ENCODE assay signal across 17 cellular contexts in the genomic region with DNA sequence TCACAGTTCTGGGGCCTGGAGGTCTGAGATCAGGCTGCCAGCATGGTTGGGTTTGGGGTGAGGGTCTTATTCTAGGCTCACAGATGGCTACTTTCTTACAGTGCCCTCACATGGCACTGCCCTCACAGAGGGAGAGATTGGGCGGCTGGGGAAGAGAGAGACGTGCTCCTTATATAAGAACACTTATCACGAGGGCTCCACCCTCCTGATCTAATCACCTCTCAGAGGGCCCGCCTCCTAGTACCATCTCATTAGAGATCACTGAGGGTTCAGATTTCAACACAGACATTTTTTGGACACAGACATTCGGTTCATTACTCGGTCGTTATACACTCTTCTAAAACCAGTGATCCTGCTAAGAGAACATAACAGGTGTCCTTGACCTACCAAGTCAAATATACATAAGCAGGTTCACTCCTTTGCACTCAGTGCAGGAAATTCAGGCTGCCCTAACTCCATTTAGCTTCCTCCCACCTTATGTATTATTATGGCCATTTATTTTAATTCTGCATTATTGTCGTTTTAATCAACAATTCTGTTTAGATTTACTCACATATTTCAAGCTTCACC.
A peak's percentile ranks its signal among the peaks of the same experiment; 100 is the strongest.
DNase-seq lines count a peak whose midpoint lies in the region; ATAC-seq and TF ChIP-seq lines count a peak whose summit lies in the region.
"Had no signal": no experiment of that assay in that cellular context is flagged by ENCODE, and none has a peak within 500 bp of the region (broad histone marks: within the 10 kb centered on the region; RNA-seq: fewer than 3 reads in every experiment).

No MANE protein-coding gene starts in this region.

- H3K27me3 ChIP-seq in lung (ENCODE audit: control insufficient read depth, insufficient read depth), result no peaks in the 10 kb centered on the region

- peaks cover 0 to 3% of the 10 kb centered on the region in 2 donors for H3K4me1 ChIP-seq in lung (ENCODE audit: control insufficient read depth in 2 of 2, insufficient read depth in 2 of 2, low read length in 2 of 2)

- no peak for TF ChIP-seq CTCF in lung (IDR thresholded peaks at IDR 0.05; ENCODE audit: control extremely low read depth, extremely low read depth)

- DNase-seq in NCI-H1105 treated with DMSO at 0.1 percent for 48 hours (lab: John Stamatoyannopoulos, UW) (peak; percentile 42), NCI-H1105 (lab: John Stamatoyannopoulos, UW) (no peak), NCI-H2029 treated with DMSO at 0.1 percent for 48 hours (lab: John Stamatoyannopoulos, UW) (peak; percentile 96), NCI-H524 treated with DMSO at 0.1 percent for 48 hours (lab: John Stamatoyannopoulos, UW) (peak; percentile 43), lung (ENCODE audit: low spot score) (no peak), NCI-H526 (lab: John Stamatoyannopoulos, UW) (no peak), NCI-H446 treated with DMSO at 0.1 percent for 48 hours (lab: John Stamatoyannopoulos, UW) (no peak)
- DNase-seq: 8988T; Calu3; CD4-positive, alpha-beta memory T cell; DND-41; H9; NCI-H226; RPMI8226; SIG-M5 had no signal

- H3K36me3 ChIP-seq in lung (ENCODE audit: control insufficient read depth in 2 of 2, insufficient read depth in 2 of 2, low read length in 2 of 2), result no peaks in the 10 kb centered on the region

- H3K9me3 ChIP-seq in lung (ENCODE audit: control insufficient read depth in 2 of 2, insufficient read depth in 1 of 2, low read length in 1 of 2), result peaks cover 0 to 2% of the 10 kb centered on the region in 2 donors

- H3K27ac ChIP-seq in lung (ENCODE audit: low read depth in 1 of 2, low read length in 1 of 2), result no peak overlapping the region

- 67 to 79% methylated on average over 8 of the region's 8 CpGs for WGBS in lung, 2 donors

- ATAC-seq in lung (ENCODE audit: insufficient read depth, low FRiP score) (peak; percentile 27), HG03196 (IDR thresholded peaks at IDR 0.05; ENCODE audit: unreplicated experiment) (no peak)
- ATAC-seq: K562 had no signal

- no peak overlapping the region for H3K4me3 ChIP-seq in lung
- H3K4me3 ChIP-seq: K562 had no signal

Comparison
In these comparisons a context has a peak if more than half of its experiments do, and no peak if none do; other contexts are left out.
1. DNase-seq: peak in NCI-H1105 treated with DMSO at 0.1 percent for 48 hours (single experiment), NCI-H2029 treated with DMSO at 0.1 percent for 48 hours (single experiment) and NCI-H524 treated with DMSO at 0.1 percent for 48 hours (single experiment); none in NCI-H1105 (single experiment), lung (single experiment), NCI-H526 (0 of 2) and NCI-H446 treated with DMSO at 0.1 percent for 48 hours (single experiment).